15 cellular contexts compared by ENCODE assay signal in the genomic region with DNA sequence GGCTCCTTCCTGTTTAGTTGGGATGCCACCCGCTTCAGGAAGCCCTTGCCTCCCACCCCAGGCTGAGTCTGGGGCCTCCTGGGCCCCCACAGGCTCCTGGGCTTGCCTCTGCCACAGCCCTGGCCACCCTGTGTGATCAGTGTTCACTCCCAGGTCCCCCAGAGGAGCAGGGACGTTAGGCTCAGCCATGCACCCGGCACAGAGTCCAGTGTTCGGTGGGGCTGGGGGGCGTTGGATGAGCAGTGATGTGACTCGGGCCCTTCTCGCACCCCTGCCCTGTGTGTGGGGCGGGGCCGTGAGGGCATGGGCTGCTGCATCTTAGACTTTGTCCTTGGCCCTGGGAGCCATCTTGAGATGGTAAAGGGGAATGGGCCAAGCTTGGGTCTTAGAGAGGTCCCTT. TPM values are rescaled to one million over a fixed set of nuclear protein-coding genes. Genes with fewer than 3 reads are reported as not detected.
DNase-seq lines count a peak whose midpoint lies in the region; ATAC-seq, FAIRE-seq and TF ChIP-seq lines count a peak whose summit lies in the region.
"Had no signal": no experiment of that assay in that cellular context is flagged by ENCODE, and none has a peak within 500 bp of the region (broad histone marks: within the 10 kb centered on the region; RNA-seq: fewer than 3 reads in every experiment).

No MANE protein-coding gene starts in this region.

- H2AK5ac ChIP-seq in H1 (ENCODE audit: low read depth, low read length) (peak overlapping the region; percentile 92; the same call in 1 of the 2 replicates), mesenchymal stem cell (ENCODE audit: low read length, severe bottlenecking) (no peak overlapping the region)

- no peaks in the 10 kb centered on the region for H3K9me3 ChIP-seq in right cardiac atrium (ENCODE audit: control insufficient read depth, low read length)
- H3K9me3 ChIP-seq in heart right ventricle: no peaks in the 10 kb centered on the region
- H3K9me3 ChIP-seq in H1 (ENCODE audit: insufficient read depth in 2 of 2, low read depth in 1 of 2, low read length in 1 of 2): no peaks in the 10 kb centered on the region
- no peaks in the 10 kb centered on the region for H3K9me3 ChIP-seq in mesenchymal stem cell (ENCODE audit: control insufficient read depth, low read length)

- no peak overlapping the region for H2BK20ac ChIP-seq in H1 (ENCODE audit: low read length)

- H3K4me2 ChIP-seq in H1 (ENCODE audit: insufficient read depth in 1 of 2, low read depth in 2 of 2, low read length in 2 of 2): no peak overlapping the region
- no peak overlapping the region for H3K4me2 ChIP-seq in mesenchymal stem cell (ENCODE audit: low read length, poor library complexity, severe bottlenecking)

- TF ChIP-seq EP300 in H1 (IDR thresholded peaks at IDR 0.05; ENCODE audit: borderline replicate concordance in 1 of 2, low read depth in 2 of 2, low read length in 2 of 2): no peak

- H3K23ac ChIP-seq in H1 (ENCODE audit: insufficient read length): no peak overlapping the region
- no peak overlapping the region for H3K23ac ChIP-seq in mesenchymal stem cell (ENCODE audit: low read length in 2 of 2)

- no peak overlapping the region for H3K56ac ChIP-seq in H1 (replicated peaks; ENCODE audit: insufficient read length, low read depth, low read length)

- H4K5ac ChIP-seq in H1 (ENCODE audit: insufficient read length, low read depth, low read length): no peak overlapping the region

- TF ChIP-seq CTCF in heart right ventricle (IDR thresholded peaks at IDR 0.05) (no peak), H1 (IDR thresholded peaks at IDR 0.05; ENCODE audit: control extremely low read depth in 1 of 3, insufficient read depth in 1 of 3, low read depth in 1 of 3, low read length in 3 of 3) (no peak)

- FAIRE-seq in H1 (lab: Jason Lieb, UNC): no peak

- H3K4me3 ChIP-seq in right cardiac atrium (ENCODE audit: low read length) (no peak overlapping the region), heart right ventricle (no peak overlapping the region), H1 (ENCODE audit: extremely low read depth in 1 of 4, insufficient read depth in 2 of 4, low read depth in 3 of 4, low read length in 4 of 4) (no peak overlapping the region), mesenchymal stem cell (ENCODE audit: insufficient read depth in 1 of 2, low read depth in 1 of 2, low read length in 2 of 2) (no peak overlapping the region)
- H3K4me3 ChIP-seq: BLaER1 treated with 17β-estradiol and CSF1 and Interleukin-3, amounts not matched to agents 10 nM and 100 nM had no signal

- ATAC-seq in right cardiac atrium: no peak
- no peak for ATAC-seq in heart right ventricle
- ATAC-seq: HCT116 had no signal

- no peak for TF ChIP-seq POLR2A in H1 (IDR thresholded peaks at IDR 0.05; ENCODE audit: control extremely low read depth in 1 of 2, low read depth in 2 of 2, low read length in 2 of 2)

- H4K91ac ChIP-seq in H1 (replicated peaks; ENCODE audit: insufficient read length, low read length): peak overlapping the region; percentile 91
- H4K91ac ChIP-seq in mesenchymal stem cell (ENCODE audit: low read length): peak overlapping the region; percentile 0

- H3K9ac ChIP-seq in H1 (replicated peaks in 1 of 4; ENCODE audit: extremely low read depth in 1 of 4, low read depth in 3 of 4, low read length in 3 of 4): no peak overlapping the region
- no peak overlapping the region for H3K9ac ChIP-seq in mesenchymal stem cell (ENCODE audit: low read length)
- H3K9ac ChIP-seq: BLaER1 treated with 17β-estradiol and CSF1 and Interleukin-3, amounts not matched to agents 10 nM and 100 nM had no signal

- DNase-seq in right cardiac atrium (peak in 2 of 3 donors; percentile 41 to 45), heart right ventricle (no peak), H1 (ENCODE audit: low read depth in 1 of 2, low spot score in 2 of 2) (no peak), mesenchymal stem cell (no peak), activated gamma-delta T cell (lab: John Stamatoyannopoulos, UW) (no peak), GF-D8 (lab: John Stamatoyannopoulos, UW) (no peak), HCEC 1CT (no peak)
- DNase-seq in central memory CD4-positive, alpha-beta T cell: no peak
- DNase-seq: 8988T; AML-193; CD4-positive, CD25-positive, alpha-beta regulatory T cell; DMS53; GOT3 had no signal

- intact Hi-C loops in right cardiac atrium (cut with DNase I) (loop anchor here in 3 of 4 donors (5.0 kb wide), 3 partner anchors 62 to 163 kb away; no protein-coding TSS in a partner anchor), heart right ventricle (cut with DNase I) (loop anchor here (2.0 to 10.0 kb wide), 8 partner anchors 57 to 355 kb away; partner anchors contain the start of gene CPZ (in 8 of the 10))

- H2BK5ac ChIP-seq in H1 (ENCODE audit: low read depth, low read length): 0 out of 2 replicates have a peak overlapping the region, but pooled peaks have one; percentile 84
- H2BK5ac ChIP-seq in mesenchymal stem cell (ENCODE audit: low read depth, low read length, poor library complexity, severe bottlenecking): no peak overlapping the region

- H2BK120ac ChIP-seq in H1 (replicated peaks; ENCODE audit: low read depth, low read length) (no peak overlapping the region), mesenchymal stem cell (ENCODE audit: low read depth, low read length) (no peak overlapping the region)

- H3K79me1 ChIP-seq in H1 (ENCODE audit: low read depth, low read length) (peaks cover 3% of the 10 kb centered on the region; the same call in 1 of the 2 replicates), mesenchymal stem cell (replicated peaks; ENCODE audit: low read length, poor library complexity, severe bottlenecking) (no peaks in the 10 kb centered on the region)

- POLR2A ChIA-PET in H1 (lab: Charles Lee; ENCODE audit: partially characterized antibody): no interaction called here

- no peak overlapping the region for H3K4ac ChIP-seq in H1 (replicated peaks; ENCODE audit: insufficient read length, low read depth, low read length)
- no peak overlapping the region for H3K4ac ChIP-seq in mesenchymal stem cell (ENCODE audit: low read depth in 1 of 2, low read length in 2 of 2)

- no peak overlapping the region for H3K27ac ChIP-seq in right cardiac atrium (ENCODE audit: low read length)
- H3K27ac ChIP-seq in heart right ventricle: no peak overlapping the region
- no peak overlapping the region for H3K27ac ChIP-seq in H1 (ENCODE audit: low read depth, low read length)
- H3K27ac ChIP-seq in mesenchymal stem cell (ENCODE audit: low read length, poor library complexity, severe bottlenecking): no peak overlapping the region
- H3K27ac ChIP-seq: BLaER1 treated with 17β-estradiol and CSF1 and Interleukin-3, amounts not matched to agents 10 nM and 100 nM had no signal

- CTCF ChIA-PET in H1 (lab: Charles Lee; ENCODE audit: partially characterized antibody): interaction anchor here (1.0 to 1.9 kb wide), 6 partner anchors 14 to 171 kb away, joined by 3 to 10 read pairs (median 4); no protein-coding TSS in a partner anchor

- no peak overlapping the region for H3K14ac ChIP-seq in H1 (ENCODE audit: insufficient read length)
- H3K14ac ChIP-seq in mesenchymal stem cell (ENCODE audit: low read length in 2 of 2): no peak overlapping the region

- H3K18ac ChIP-seq in H1 (ENCODE audit: extremely low read depth, low read length) (no peak overlapping the region), mesenchymal stem cell (ENCODE audit: low read depth in 1 of 2, low read length in 2 of 2) (no peak overlapping the region)

- TF ChIP-seq RAD21 in H1 (IDR thresholded peaks at IDR 0.05 in 1 of 2, conservative IDR thresholded peaks at IDR 0.05 in 1 of 2; ENCODE audit: low read depth in 2 of 2, low read length in 2 of 2): no peak

- H4K8ac ChIP-seq in H1 (ENCODE audit: extremely low read depth, insufficient read depth, low read length): no peak overlapping the region; the same call in 1 of the 2 replicates
- H4K8ac ChIP-seq in mesenchymal stem cell (ENCODE audit: low read length): no peak overlapping the region

- no peaks in the 10 kb centered on the region for H3K27me3 ChIP-seq in right cardiac atrium (ENCODE audit: control insufficient read depth, insufficient read depth)
- no peaks in the 10 kb centered on the region for H3K27me3 ChIP-seq in heart right ventricle
- no peaks in the 10 kb centered on the region for H3K27me3 ChIP-seq in H1 (replicated peaks in 1 of 4; ENCODE audit: control insufficient read depth in 3 of 4, extremely low read depth in 1 of 4, insufficient read depth in 3 of 4, low read length in 3 of 4)
- no peaks in the 10 kb centered on the region for H3K27me3 ChIP-seq in mesenchymal stem cell (ENCODE audit: control insufficient read depth in 1 of 2, insufficient read depth in 1 of 2, low read length in 2 of 2)
- H3K27me3 ChIP-seq: BLaER1 treated with 17β-estradiol and CSF1 and Interleukin-3, amounts not matched to agents 10 nM and 100 nM had no signal

- H3K36me3 ChIP-seq in heart right ventricle (peaks cover 0 to 65% (median 10%) of the 10 kb centered on the region in 9 donors), H1 (ENCODE audit: control insufficient read depth in 2 of 4, insufficient read depth in 4 of 4, low read length in 3 of 4) (no peaks in the 10 kb centered on the region; a peak in 1 of 8 replicates), mesenchymal stem cell (ENCODE audit: control insufficient read depth in 1 of 2, insufficient read depth in 2 of 2, low read depth in 1 of 2, low read length in 2 of 2) (peaks cover 2 to 67% of the 10 kb centered on the region in 2 experiments)

- H3K23me2 ChIP-seq in H1 (ENCODE audit: low read depth, low read length): no peaks in the 10 kb centered on the region

- H2AFZ ChIP-seq in H1 (ENCODE audit: low read length) (no peak overlapping the region), mesenchymal stem cell (ENCODE audit: low read depth, low read length) (no peak overlapping the region)

- H3K4me1 ChIP-seq in right cardiac atrium (ENCODE audit: control insufficient read depth, insufficient read depth, low read length): peaks cover 6% of the 10 kb centered on the region
- peaks cover 5 to 13% (median 10%) of the 10 kb centered on the region in 9 donors for H3K4me1 ChIP-seq in heart right ventricle
- H3K4me1 ChIP-seq in H1 (replicated peaks in 1 of 4; ENCODE audit: control insufficient read depth in 3 of 4, insufficient read depth in 4 of 4, low read length in 3 of 4): peaks cover 0 to 8% (median 3%) of the 10 kb centered on the region in 4 experiments; a peak in 6 of 7 replicates
- H3K4me1 ChIP-seq in mesenchymal stem cell (ENCODE audit: control insufficient read depth, insufficient read depth, low read depth, low read length): peaks cover 23% of the 10 kb centered on the region

- WGBS in right cardiac atrium: 92% methylated on average over 9 of the region's 9 CpGs
- WGBS in heart right ventricle, 2 donors: 94 to 95% methylated on average over 9 of the region's 9 CpGs
- 84% methylated on average over 7 of the region's 9 CpGs; no CpG with 5 or more reads in 1 of the 2 experiments for WGBS in H1 (ENCODE audit: extremely low coverage in 1 of 2, insufficient coverage in 1 of 2, insufficient read length in 1 of 2, insufficient replicate concordance in 2 of 2, low coverage in 1 of 2, low lambda C conversion rate in 2 of 2, missing lambda C conversion rate in 1 of 2), 2 experiments
- 95% methylated on average over 9 of the region's 9 CpGs for WGBS in mesenchymal stem cell

- peaks cover 0 to 5% of the 10 kb centered on the region in 2 experiments for H4K20me1 ChIP-seq in H1 (replicated peaks in 1 of 2; ENCODE audit: control insufficient read depth in 1 of 2, insufficient read depth in 2 of 2, low read length in 2 of 2)

- H2BK15ac ChIP-seq in H1 (ENCODE audit: low read length) (no peak overlapping the region), mesenchymal stem cell (ENCODE audit: low read depth, poor library complexity, severe bottlenecking) (no peak overlapping the region)

- no peak overlapping the region for H2BK12ac ChIP-seq in H1 (ENCODE audit: low read depth, low read length)
- H2BK12ac ChIP-seq in mesenchymal stem cell (ENCODE audit: low read length in 2 of 2): no peak overlapping the region

- H3K79me2 ChIP-seq in H1 (ENCODE audit: control insufficient read depth in 1 of 2, insufficient read depth in 2 of 2, low read length in 2 of 2): no peaks in the 10 kb centered on the region

RNA-seq across cellular contexts. Expression of gene HTRA3, which starts 29.9 kb away (rescaled TPM):
- total RNA-seq in right cardiac atrium (100 to 1,000 TPM in 2 of 4 donors, 10 to 100 TPM in 2; 52.8 to 133 (median 96.0) TPM), heart right ventricle (10 to 100 TPM; 20.2 to 82.5 (median 54.2) TPM)
- polyA plus RNA-seq in right cardiac atrium (80.6 TPM), heart right ventricle (10 to 100 TPM; 51.8 to 56.7 TPM), H1 (2011; rRNA removed) (4.5 and 5.8 TPM in 2 replicates)
- total RNA-seq in H1 (2021; fragmentation: NEBNext Ultra II Directional; extraction: Animal tissue kit (Norgen Biotek cat#: 25700)): 2.9 and 3.2 TPM in 2 replicates
- 3.3 TPM for polyA plus RNA-seq in H1 (2011; cell fraction: cytosol; rRNA removed)
- 3.1 TPM for polyA plus RNA-seq in H1 (2011; cell fraction: nucleus; rRNA removed)
- polyA plus RNA-seq in H1 (2012, experiment 1 of 2): 2.8 to 5.6 TPM (median 4.0 TPM) in 4 replicates
- polyA plus RNA-seq in H1 (2012, experiment 2 of 2): 3.3 TPM
- polyA plus RNA-seq in H1 (2013, experiment 1 of 2): 3.4 TPM
- 3.3 TPM for polyA plus RNA-seq in H1 (2013, experiment 2 of 2)
- polyA minus RNA-seq in H1 (2011; rRNA and poly(A)+ RNA removed): 1.1 and 1.2 TPM in 2 replicates
- 1.2 TPM for polyA minus RNA-seq in H1 (2011; cell fraction: cytosol; rRNA and poly(A)+ RNA removed)
- 1.3 TPM for polyA minus RNA-seq in H1 (2011; cell fraction: nucleus; rRNA and poly(A)+ RNA removed)
- polyA plus RNA-seq in mesenchymal stem cell (2013, experiment 1 of 2): 88.3 TPM
- 87.5 TPM for polyA plus RNA-seq in mesenchymal stem cell (2013, experiment 2 of 2)
- total RNA-seq: CD4-positive, CD25-positive, alpha-beta regulatory T cell had no signal
- polyA plus RNA-seq: CD4-positive, CD25-positive, alpha-beta regulatory T cell had no signal

RNA-seq across cellular contexts. Expression of gene SH3TC1, which starts 40.6 kb away (rescaled TPM):
- 10 to 100 TPM in 3 of 4 donors, 1 to 10 TPM in 1; 6.6 to 17.1 (median 11.1) TPM for total RNA-seq in right cardiac atrium
- 5.4 TPM for polyA plus RNA-seq in right cardiac atrium
- 10 to 100 TPM in 7 of 10 donors, 1 to 10 TPM in 3; 7.4 to 22.8 (median 12.7) TPM for total RNA-seq in heart right ventricle
- polyA plus RNA-seq in heart right ventricle: 1 to 10 TPM; 7.9 to 8.0 TPM
- total RNA-seq in H1 (2021; fragmentation: NEBNext Ultra II Directional; extraction: Animal tissue kit (Norgen Biotek cat#: 25700)): 0.29 TPM in 1 of 2 replicates, not detected in the other
- polyA plus RNA-seq in H1 (2011; rRNA removed): 0.13 and 0.15 TPM in 2 replicates
- polyA plus RNA-seq in H1 (2011; cell fraction: cytosol; rRNA removed): 0.14 TPM
- polyA plus RNA-seq in H1 (2011; cell fraction: nucleus; rRNA removed): 0.29 TPM
- polyA plus RNA-seq in H1 (2012, experiment 1 of 2): 0.08 to 0.36 TPM (median 0.14 TPM) in 4 replicates
- 0.22 TPM for polyA plus RNA-seq in H1 (2012, experiment 2 of 2)
- polyA plus RNA-seq in H1 (2013, experiment 1 of 2): 0.16 TPM
- polyA plus RNA-seq in H1 (2013, experiment 2 of 2): 0.07 TPM
- 0.13 and 0.71 TPM in 2 replicates for polyA minus RNA-seq in H1 (2011; rRNA and poly(A)+ RNA removed)
- not detected for polyA minus RNA-seq in H1 (2011; cell fraction: cytosol; rRNA and poly(A)+ RNA removed)
- 0.30 TPM for polyA minus RNA-seq in H1 (2011; cell fraction: nucleus; rRNA and poly(A)+ RNA removed)
- polyA plus RNA-seq in mesenchymal stem cell (2013, experiment 1 of 2): 8.0 TPM
- polyA plus RNA-seq in mesenchymal stem cell (2013, experiment 2 of 2): 7.6 TPM

Comparison
In these comparisons a context has a peak if more than half of its experiments do, and no peak if none do; other contexts are left out.
1. DNase-seq: peak in right cardiac atrium (2 of 3); none in heart right ventricle (0 of 2), H1 (0 of 2), mesenchymal stem cell (single experiment), central memory CD4-positive, alpha-beta T cell (single experiment), activated gamma-delta T cell (single experiment), GF-D8 (single experiment) and HCEC 1CT (single experiment).